ENCODE assay signal across 1 cellular context in genomic region chr6:135496805-135497411, GRCh38.
TF ChIP-seq lines count a peak whose summit lies in the region.

No MANE protein-coding gene starts in this region.

TF ChIP-seq in H1, 55 proteins besides CTCF, POLR2A, EP300 and RAD21 (continued from another document):
- TF ChIP-seq ZNF274 (IDR thresholded peaks at IDR 0.05; ENCODE audit: borderline replicate concordance, extremely low read depth, low read length), result no peak
- TF ChIP-seq KDM1A (IDR thresholded peaks at IDR 0.05; ENCODE audit: borderline replicate concordance, low read length), result no peak
- TF ChIP-seq, protein P1, sequence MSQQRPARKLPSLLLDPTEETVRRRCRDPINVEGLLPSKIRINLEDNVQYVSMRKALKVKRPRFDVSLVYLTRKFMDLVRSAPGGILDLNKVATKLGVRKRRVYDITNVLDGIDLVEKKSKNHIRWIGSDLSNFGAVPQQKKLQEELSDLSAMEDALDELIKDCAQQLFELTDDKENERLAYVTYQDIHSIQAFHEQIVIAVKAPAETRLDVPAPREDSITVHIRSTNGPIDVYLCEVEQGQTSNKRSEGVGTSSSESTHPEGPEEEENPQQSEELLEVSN (IDR thresholded peaks at IDR 0.05), result no peak
- no peak for TF ChIP-seq CHD7 (IDR thresholded peaks at IDR 0.05; ENCODE audit: insufficient replicate concordance, low read length)
- no peak for TF ChIP-seq SP2 (IDR thresholded peaks at IDR 0.05; ENCODE audit: low read length)
